ENCODE assay signal across 9 cellular contexts in the genomic region with DNA sequence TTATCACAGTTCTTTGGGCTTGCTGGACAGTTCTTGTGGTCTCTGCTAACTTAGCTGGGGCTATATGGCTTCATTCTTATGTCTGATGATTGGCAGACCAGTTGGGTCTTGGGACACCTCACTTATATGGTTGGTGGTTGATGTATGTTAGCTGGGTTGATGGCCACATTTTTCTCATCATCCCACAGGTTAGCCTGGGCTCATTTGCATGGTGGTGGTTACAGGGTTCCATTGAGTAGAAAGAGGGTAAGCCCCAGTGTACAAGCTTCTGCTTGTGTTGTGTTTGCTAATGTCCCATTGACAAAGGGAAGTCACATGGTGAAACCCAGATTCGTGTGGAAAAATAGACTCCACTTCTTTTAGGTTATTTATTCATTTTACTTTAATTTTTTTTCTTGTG. TPM values are rescaled to one million over a fixed set of nuclear protein-coding genes. Genes with fewer than 3 reads are reported as not detected.
DNase-seq lines count a peak whose midpoint lies in the region; ATAC-seq and TF ChIP-seq lines count a peak whose summit lies in the region.
"Had no signal": no experiment of that assay in that cellular context is flagged by ENCODE, and none has a peak within 500 bp of the region (broad histone marks: within the 10 kb centered on the region; RNA-seq: fewer than 3 reads in every experiment).

No MANE protein-coding gene starts in this region.

- intact Hi-C loops in activated naive CD4-positive, alpha-beta T cell treated with anti-CD3 and anti-CD28 coated beads for 36 hours (cut with micrococcal nuclease) = loop anchor here (5.0 kb wide), 2 partner anchors 180 to 405 kb away; no protein-coding TSS in a partner anchor
- intact Hi-C loops in A673 (cut with micrococcal nuclease; ENCODE audit: unreplicated experiment) = loop anchor here (5.0 to 10.0 kb wide), 2 partner anchors 60 to 323 kb away; partner anchors contain the start of gene RSBN1L

- H3K27me3 ChIP-seq in H9 (ENCODE audit: insufficient read depth, low read length) = no peaks in the 10 kb centered on the region
- H3K27me3 ChIP-seq in A673 (replicated peaks; ENCODE audit: insufficient read depth, low read depth, low read length, poor library complexity) = no peaks in the 10 kb centered on the region
- no peaks in the 10 kb centered on the region for H3K27me3 ChIP-seq in smooth muscle cell (ENCODE audit: low read depth)

- no peak overlapping the region for H3K4me3 ChIP-seq in A673 (ENCODE audit: low read depth, low read length, poor library complexity, severe bottlenecking)
- H3K4me3 ChIP-seq in smooth muscle cell = no peak overlapping the region

- no peaks in the 10 kb centered on the region for H3F3A ChIP-seq in smooth muscle cell (ENCODE audit: low read depth)

- H3K23me2 ChIP-seq in H9 (ENCODE audit: insufficient read length, low read depth, low read length, poor library complexity, severe bottlenecking) = no peaks in the 10 kb centered on the region

- H3K9ac ChIP-seq in H9 (ENCODE audit: extremely low read depth, insufficient read length, low read length) (no peak overlapping the region), smooth muscle cell (ENCODE audit: low read depth) (no peak overlapping the region)

- BruUV-seq in A673 (replicated peaks; lab: Mats Ljungman, UMichigan) = no TSS peak

- H3K4me1 ChIP-seq in H9 (ENCODE audit: insufficient read depth, low read length) = no peaks in the 10 kb centered on the region
- no peaks in the 10 kb centered on the region for H3K4me1 ChIP-seq in A673 (ENCODE audit: insufficient read depth, low read length, poor library complexity, severe bottlenecking)
- H3K4me1 ChIP-seq in smooth muscle cell (ENCODE audit: low read depth) = no peaks in the 10 kb centered on the region

- no peaks in the 10 kb centered on the region for H3K79me1 ChIP-seq in H9 (ENCODE audit: insufficient read depth, low read depth, low read length, poor library complexity, severe bottlenecking)

- H2BK12ac ChIP-seq in H9 (ENCODE audit: insufficient read length, low read depth, low read length) = no peak overlapping the region

- no peak overlapping the region for H3K14ac ChIP-seq in H9 (ENCODE audit: insufficient read depth, low read length)

- no peak overlapping the region for H4K91ac ChIP-seq in H9 (ENCODE audit: insufficient read length, low read depth, low read length)

- CTCF ChIA-PET in activated naive CD4-positive, alpha-beta T cell treated with anti-CD3 and anti-CD28 coated beads for 36 hours (lab: Charles Lee) = interaction anchor here (0.8 to 4.0 kb wide), 9 partner anchors 34 to 106 kb away, joined by 3 to 44 read pairs (median 4); no protein-coding TSS in a partner anchor
- CTCF ChIA-PET in activated naive CD4-positive, alpha-beta T cell treated with anti-CD3 and anti-CD28 coated beads, Interleukin-2, amount 10 ng/mL, durations not matched to agents 7 days and 5 days (lab: Charles Lee) = interaction anchor here (1.0 to 4.0 kb wide), 5 partner anchors 10 to 509 kb away, joined by 3 to 32 read pairs (median 4); no protein-coding TSS in a partner anchor
- CTCF ChIA-PET in A673 (lab: Charles Lee) = no interaction called here

- WGBS in H9 (ENCODE audit: extremely low coverage, insufficient read length, low lambda C conversion rate) = no CpG with 5 or more reads among the region's 1 CpG
- 80% methylated on average over 1 of the region's 1 CpG for WGBS in smooth muscle cell (ENCODE audit: low lambda C conversion rate)

- peaks cover 2% of the 10 kb centered on the region; the same call in 1 of the 2 replicates for H3K79me2 ChIP-seq in H9 (ENCODE audit: insufficient read depth, low read length)
- H3K79me2 ChIP-seq in smooth muscle cell (ENCODE audit: low read depth) = peaks cover 50% of the 10 kb centered on the region

- H3K4me2 ChIP-seq in H9 (ENCODE audit: insufficient read depth, insufficient read length, low read length) = no peak overlapping the region
- no peak overlapping the region for H3K4me2 ChIP-seq in smooth muscle cell

- peaks cover 38% of the 10 kb centered on the region for H3K4me1 Mint-ChIP-seq in activated naive CD4-positive, alpha-beta T cell treated with anti-CD3 and anti-CD28 coated beads for 36 hours (ENCODE audit: low read depth)
- H3K4me1 Mint-ChIP-seq in activated naive CD4-positive, alpha-beta T cell treated with anti-CD3 and anti-CD28 coated beads, Interleukin-2, amount 10 ng/mL, durations not matched to agents 7 days and 5 days = peaks cover 21% of the 10 kb centered on the region
- H3K4me1 Mint-ChIP-seq in H9 (peaks cover 0 to 2% of the 10 kb centered on the region in 2 experiments; a peak in 1 of 4 replicates), osteocyte (ENCODE audit: unreplicated experiment) (peaks cover 6% of the 10 kb centered on the region)

- H3K27ac ChIP-seq in H9 (ENCODE audit: insufficient read length, low read depth, low read length) (no peak overlapping the region), A673 (ENCODE audit: low read depth, low read length, poor library complexity, severe bottlenecking) (no peak overlapping the region), smooth muscle cell (ENCODE audit: low read depth) (no peak overlapping the region)

- TF ChIP-seq CTCF in H9 (conservative IDR thresholded peaks at IDR 0.05) (no peak), osteocyte (IDR thresholded peaks at IDR 0.05) (no peak), A673 (conservative IDR thresholded peaks at IDR 0.05; ENCODE audit: low read depth, low read length) (no peak), smooth muscle cell (IDR thresholded peaks at IDR 0.05; ENCODE audit: borderline replicate concordance, insufficient read depth, poor library complexity, severe bottlenecking) (no peak)

- no peak overlapping the region for H2BK15ac ChIP-seq in H9 (ENCODE audit: low read depth, low read length)

- H3K36me3 Mint-ChIP-seq in activated naive CD4-positive, alpha-beta T cell treated with anti-CD3 and anti-CD28 coated beads for 36 hours (ENCODE audit: low read depth) = peaks cover 2% of the 10 kb centered on the region
- H3K36me3 Mint-ChIP-seq in activated naive CD4-positive, alpha-beta T cell treated with anti-CD3 and anti-CD28 coated beads, Interleukin-2, amount 10 ng/mL, durations not matched to agents 7 days and 5 days = peaks cover 6% of the 10 kb centered on the region
- no peaks in the 10 kb centered on the region; a peak in 1 of 7 replicates for H3K36me3 Mint-ChIP-seq in H9 (ENCODE audit: insufficient read depth in 1 of 3, low read depth in 3 of 3)
- peaks cover 2% of the 10 kb centered on the region for H3K36me3 Mint-ChIP-seq in osteocyte (ENCODE audit: unreplicated experiment)

- no peak overlapping the region for H3K18ac ChIP-seq in H9 (ENCODE audit: insufficient read length, low read depth, low read length)

- H4K20me1 ChIP-seq in H9 (ENCODE audit: control insufficient read depth, insufficient read depth, insufficient read length) (no peaks in the 10 kb centered on the region), smooth muscle cell (ENCODE audit: low read depth) (peaks cover 13% of the 10 kb centered on the region)

- H3K4me3 Mint-ChIP-seq in activated naive CD4-positive, alpha-beta T cell treated with anti-CD3 and anti-CD28 coated beads for 36 hours = no peak overlapping the region
- no peak overlapping the region for H3K4me3 Mint-ChIP-seq in activated naive CD4-positive, alpha-beta T cell treated with anti-CD3 and anti-CD28 coated beads, Interleukin-2, amount 10 ng/mL, durations not matched to agents 7 days and 5 days
- H3K4me3 Mint-ChIP-seq in H9 (no peak overlapping the region), osteocyte (ENCODE audit: unreplicated experiment) (no peak overlapping the region)

- no peak overlapping the region for H2BK120ac ChIP-seq in H9 (ENCODE audit: low read depth, low read length, poor library complexity, severe bottlenecking)

- H3K56ac ChIP-seq in H9 (ENCODE audit: insufficient read length, low read depth, low read length) = no peak overlapping the region

- H2AK5ac ChIP-seq in H9 (ENCODE audit: insufficient read length, low read length) = no peak overlapping the region

- POLR2A ChIA-PET in A673 (lab: Charles Lee; ENCODE audit: low non-redundant PET) = no interaction called here

- no peak overlapping the region for H3T11ph ChIP-seq in H9 (ENCODE audit: low read length)

- no peak overlapping the region for H3K23ac ChIP-seq in H9 (ENCODE audit: insufficient read length, low read depth, low read length)

- ATAC-seq in HG03558 (IDR thresholded peaks at IDR 0.05; ENCODE audit: extremely low read depth, unreplicated experiment) = peak; percentile 91
- ATAC-seq in stimulated activated naive CD8-positive, alpha-beta T cell treated with anti-CD3 and anti-CD28 coated beads, Interleukin-15, Interleukin-2, amounts not matched to agents 100 U/mL and 50 U/mL, for 24 hours = peak; percentile 93
- ATAC-seq: HCT116 had no signal

- no peak overlapping the region for H4K8ac ChIP-seq in H9 (replicated peaks; ENCODE audit: insufficient read length, low read depth, low read length)

- H2AFZ ChIP-seq in H9 (ENCODE audit: low read length) (no peak overlapping the region), smooth muscle cell (ENCODE audit: low read depth) (no peak overlapping the region)

- H2BK5ac ChIP-seq in H9 (ENCODE audit: insufficient read length, low read length) = no peak overlapping the region

- H3K4ac ChIP-seq in H9 (ENCODE audit: low read depth, low read length) = no peak overlapping the region

- no peak overlapping the region for H4K5ac ChIP-seq in H9 (ENCODE audit: insufficient read length, low read depth, low read length)

- no peak overlapping the region for H2BK20ac ChIP-seq in H9 (ENCODE audit: low read depth, low read length, poor library complexity, severe bottlenecking)

- no peaks in the 10 kb centered on the region for H3K9me3 Mint-ChIP-seq in activated naive CD4-positive, alpha-beta T cell treated with anti-CD3 and anti-CD28 coated beads for 36 hours
- no peaks in the 10 kb centered on the region for H3K9me3 Mint-ChIP-seq in activated naive CD4-positive, alpha-beta T cell treated with anti-CD3 and anti-CD28 coated beads, Interleukin-2, amount 10 ng/mL, durations not matched to agents 7 days and 5 days
- no peaks in the 10 kb centered on the region for H3K9me3 Mint-ChIP-seq in H9
- no peaks in the 10 kb centered on the region for H3K9me3 Mint-ChIP-seq in osteocyte (ENCODE audit: unreplicated experiment)

- H3K9me3 ChIP-seq in H9 (ENCODE audit: control insufficient read depth, low read depth, low read length) (no peaks in the 10 kb centered on the region), A673 (ENCODE audit: low read depth, low read length, poor library complexity, severe bottlenecking) (no peaks in the 10 kb centered on the region), smooth muscle cell (replicated peaks; ENCODE audit: low read depth) (no peaks in the 10 kb centered on the region)

- H3K27me3 Mint-ChIP-seq in activated naive CD4-positive, alpha-beta T cell treated with anti-CD3 and anti-CD28 coated beads for 36 hours (ENCODE audit: low read depth) = no peaks in the 10 kb centered on the region
- no peaks in the 10 kb centered on the region for H3K27me3 Mint-ChIP-seq in activated naive CD4-positive, alpha-beta T cell treated with anti-CD3 and anti-CD28 coated beads, Interleukin-2, amount 10 ng/mL, durations not matched to agents 7 days and 5 days
- no peaks in the 10 kb centered on the region for H3K27me3 Mint-ChIP-seq in H9 (ENCODE audit: low read depth)
- no peaks in the 10 kb centered on the region for H3K27me3 Mint-ChIP-seq in osteocyte (ENCODE audit: unreplicated experiment)

- H3K27ac Mint-ChIP-seq in activated naive CD4-positive, alpha-beta T cell treated with anti-CD3 and anti-CD28 coated beads for 36 hours = no peak overlapping the region
- H3K27ac Mint-ChIP-seq in activated naive CD4-positive, alpha-beta T cell treated with anti-CD3 and anti-CD28 coated beads, Interleukin-2, amount 10 ng/mL, durations not matched to agents 7 days and 5 days = no peak overlapping the region
- peak overlapping the region in 2 of 3 experiments; percentile 9 to 87; a peak in 2 of 7 replicates for H3K27ac Mint-ChIP-seq in H9
- H3K27ac Mint-ChIP-seq in osteocyte (ENCODE audit: unreplicated experiment) = no peak overlapping the region

- H3K36me3 ChIP-seq in A673 (ENCODE audit: insufficient read depth, low read length, poor library complexity, severe bottlenecking) = no peaks in the 10 kb centered on the region
- H3K36me3 ChIP-seq in smooth muscle cell (ENCODE audit: low read depth) = no peaks in the 10 kb centered on the region

- DNase-seq in activated naive CD4-positive, alpha-beta T cell treated with anti-CD3 and anti-CD28 coated beads for 36 hours = peak; percentile 16
- DNase-seq in activated naive CD4-positive, alpha-beta T cell treated with anti-CD3 and anti-CD28 coated beads, Interleukin-2, amount 10 ng/mL, durations not matched to agents 7 days and 5 days = no peak
- DNase-seq in H9 (no peak), osteocyte (ENCODE audit: extremely low spot score, unreplicated experiment) (no peak), A673 (ENCODE audit: low spot score) (no peak), smooth muscle cell (lab: John Stamatoyannopoulos, UW; ENCODE audit: unreplicated experiment) (no peak)
- DNase-seq in stimulated activated naive CD8-positive, alpha-beta T cell treated with anti-CD3 and anti-CD28 coated beads, Interleukin-15, Interleukin-2, amounts not matched to agents 100 U/mL and 50 U/mL, for 24 hours = peak; percentile 16

RNA-seq across cellular contexts. Expression of gene TMEM60, which starts 40.6 kb away (rescaled TPM):
- 10 to 100 TPM; 11.1 to 11.4 TPM for total RNA-seq in activated naive CD4-positive, alpha-beta T cell treated with anti-CD3 and anti-CD28 coated beads for 36 hours
- total RNA-seq in H9 (2021) (14.3 and 14.4 TPM in 2 replicates), osteocyte (19.3 and 19.7 TPM in 2 replicates), A673 (2021) (13.4 and 14.8 TPM in 2 replicates), smooth muscle cell (12.1 and 28.6 TPM in 2 replicates)
- polyA plus RNA-seq in smooth muscle cell = 22.5 and 28.0 TPM in 2 replicates

RNA-seq across cellular contexts. Expression of gene PHTF2, which starts 41.0 kb away (rescaled TPM):
- total RNA-seq in activated naive CD4-positive, alpha-beta T cell treated with anti-CD3 and anti-CD28 coated beads for 36 hours = 10 to 100 TPM; 24.5 to 25.3 TPM
- 16.2 and 17.0 TPM in 2 replicates for total RNA-seq in H9 (2021)
- 29.3 and 30.4 TPM in 2 replicates for total RNA-seq in osteocyte
- 34.4 and 36.6 TPM in 2 replicates for total RNA-seq in A673 (2021)
- 100 and 130 TPM in 2 replicates for total RNA-seq in smooth muscle cell
- polyA plus RNA-seq in smooth muscle cell = 56.5 and 66.6 TPM in 2 replicates

Comparison
In these comparisons a context has a peak if more than half of its experiments do, and no peak if none do; other contexts are left out.
1. DNase-seq: peak in activated naive CD4-positive, alpha-beta T cell treated with anti-CD3 and anti-CD28 coated beads for 36 hours (single experiment) and stimulated activated naive CD8-positive, alpha-beta T cell treated with anti-CD3 and anti-CD28 coated beads, Interleukin-15, Interleukin-2, amounts not matched to agents 100 U/mL and 50 U/mL, for 24 hours (single experiment); none in activated naive CD4-positive, alpha-beta T cell treated with anti-CD3 and anti-CD28 coated beads, Interleukin-2, amount 10 ng/mL, durations not matched to agents 7 days and 5 days (single experiment), H9 (single experiment), osteocyte (single experiment), A673 (single experiment) and smooth muscle cell (single experiment).
2. H3K27ac Mint-ChIP-seq: peak in H9 (2 of 3); none in activated naive CD4-positive, alpha-beta T cell treated with anti-CD3 and anti-CD28 coated beads for 36 hours (single experiment), activated naive CD4-positive, alpha-beta T cell treated with anti-CD3 and anti-CD28 coated beads, Interleukin-2, amount 10 ng/mL, durations not matched to agents 7 days and 5 days (single experiment) and osteocyte (single experiment).